37 cellular contexts compared by ENCODE assay signal in genomic region chr1:108151548-108151947, GRCh38.
"Had no signal": no experiment of that assay in that cellular context is flagged by ENCODE, and none has a peak within 500 bp of the region (broad histone marks: within the 10 kb centered on the region; RNA-seq: fewer than 3 reads in every experiment).

No MANE protein-coding gene starts in this region.

- H3K27me3 Mint-ChIP-seq: activated naive CD4-positive, alpha-beta T cell treated with anti-CD3 and anti-CD28 coated beads, Interleukin-2, amount 10 ng/mL, durations not matched to agents 7 days and 5 days; activated naive CD4-positive, alpha-beta T cell treated with anti-CD3 and anti-CD28 coated beads, Interleukin-2, amount 50 U/mL, for 24 hours; activated naive CD8-positive, alpha-beta T cell; activated naive CD8-positive, alpha-beta T cell treated with anti-CD3 and anti-CD28 coated beads for 36 hours; activated naive CD8-positive, alpha-beta T cell treated with anti-CD3 and anti-CD28 coated beads, Interleukin-2, amount 10 ng/mL, durations not matched to agents 7 days and 5 days; activated naive CD8-positive, alpha-beta T cell treated with anti-CD3 and anti-CD28 coated beads, Interleukin-2, amount 50 U/mL, for 24 hours; activated T-cell treated with anti-CD3 and anti-CD28 coated beads, Interleukin-2, amount 50 U/mL, for 24 hours; activated T-helper 17 cell treated with anti-CD3 and anti-CD28 coated beads, Interleukin-2, amount 50 U/mL, for 72 hours; brain; central memory CD8-positive, alpha-beta T cell had no signal

- H3K9me3 Mint-ChIP-seq: activated naive CD4-positive, alpha-beta T cell treated with anti-CD3 and anti-CD28 coated beads for 36 hours; activated naive CD4-positive, alpha-beta T cell treated with anti-CD3 and anti-CD28 coated beads, Interleukin-2, amount 10 ng/mL, durations not matched to agents 7 days and 5 days; activated naive CD8-positive, alpha-beta T cell treated with anti-CD3 and anti-CD28 coated beads for 36 hours; activated naive CD8-positive, alpha-beta T cell treated with anti-CD3 and anti-CD28 coated beads, Interleukin-2, amount 10 ng/mL, durations not matched to agents 7 days and 5 days; activated naive CD8-positive, alpha-beta T cell treated with anti-CD3 and anti-CD28 coated beads, Interleukin-2, amount 50 U/mL, for 24 hours; activated T-cell treated with anti-CD3 and anti-CD28 coated beads, Interleukin-2, amount 50 U/mL, for 24 hours; activated T-helper 1 cell treated with anti-CD3 and anti-CD28 coated beads, Interleukin-12 subunit alpha, Interleukin-12 subunit beta, Interleukin-2, Interleukin-4 antibody, amounts not matched to agents 30 ng/mL and 10 ng/mL and 1 ng/mL, durations not matched to agents 14 hours and 24 hours and 36 hours; activated T-helper 17 cell treated with anti-CD3 and anti-CD28 coated beads, Interleukin-2, amount 50 U/mL, for 72 hours; activated T-helper 2 cell treated with anti-CD3 and anti-CD28 coated beads, Interferon-gamma antibody, Interleukin-2, Interleukin-4, amounts not matched to agents 10 μg/mL and 5 μg/mL and 100 μg/mL, durations not matched to agents 14 hours and 24 hours and 36 hours; central memory CD8-positive, alpha-beta T cell had no signal

- DNase-seq: activated effector memory CD4-positive, alpha-beta T cell treated with anti-CD3 and anti-CD28 coated beads, Interleukin-2, amount 50 U/mL, for 16 hours; activated effector memory CD4-positive, alpha-beta T cell treated with Interleukin-2 at 50 U/mL for 16 hours; activated gamma-delta T cell; activated gamma-delta T cell treated with Interleukin-2 at 50 U/mL for 16 hours; activated naive CD4-positive, alpha-beta T cell; activated naive CD4-positive, alpha-beta T cell treated with anti-CD3 and anti-CD28 coated beads for 36 hours; activated naive CD4-positive, alpha-beta T cell treated with anti-CD3 and anti-CD28 coated beads, Interleukin-2, amount 10 ng/mL, durations not matched to agents 7 days and 5 days; activated naive CD4-positive, alpha-beta T cell treated with anti-CD3 and anti-CD28 coated beads, Interleukin-2, amount 50 U/mL, for 16 hours; activated naive CD4-positive, alpha-beta T cell treated with Interleukin-2 at 50 U/mL for 16 hours; activated naive CD8-positive, alpha-beta T cell treated with anti-CD3 and anti-CD28 coated beads for 36 hours; activated naive CD8-positive, alpha-beta T cell treated with anti-CD3 and anti-CD28 coated beads, Interleukin-2, amount 10 ng/mL, durations not matched to agents 7 days and 5 days; activated naive CD8-positive, alpha-beta T cell treated with anti-CD3 and anti-CD28 coated beads, Interleukin-2, amount 50 U/mL, for 24 hours; activated T-cell treated with anti-CD3 and anti-CD28 coated beads, Interleukin-2, amount 50 U/mL, for 24 hours; activated T-cell treated with anti-CD3 and anti-CD28 coated beads, Interleukin-2, amount 50 U/mL, for 4 hours; activated T-cell treated with anti-CD3 and anti-CD28 coated beads, Interleukin-2, amount 50 U/mL, for 48 hours; activated T-cell treated with anti-CD3 and anti-CD28 coated beads, Interleukin-2, amount 50 U/mL, for 72 hours; adrenal gland; amniotic stem cell; amygdala; anterior cingulate cortex; aorta; body of pancreas; brain microvascular endothelial cell; caudate nucleus; central memory CD4-positive, alpha-beta T cell; cerebellar nuclear complex had no signal

- H3K4me3 Mint-ChIP-seq: activated naive CD4-positive, alpha-beta T cell treated with anti-CD3 and anti-CD28 coated beads for 36 hours; activated naive CD4-positive, alpha-beta T cell treated with anti-CD3 and anti-CD28 coated beads, Interleukin-2, amount 10 ng/mL, durations not matched to agents 7 days and 5 days; activated naive CD4-positive, alpha-beta T cell treated with anti-CD3 and anti-CD28 coated beads, Interleukin-2, amount 50 U/mL, for 24 hours; activated naive CD8-positive, alpha-beta T cell; activated naive CD8-positive, alpha-beta T cell treated with anti-CD3 and anti-CD28 coated beads for 36 hours; activated naive CD8-positive, alpha-beta T cell treated with anti-CD3 and anti-CD28 coated beads, Interleukin-2, amount 10 ng/mL, durations not matched to agents 7 days and 5 days; activated naive CD8-positive, alpha-beta T cell treated with anti-CD3 and anti-CD28 coated beads, Interleukin-2, amount 50 U/mL, for 24 hours; activated T-cell treated with anti-CD3 and anti-CD28 coated beads, Interleukin-2, amount 50 U/mL, for 24 hours; activated T-cell treated with anti-CD3 and anti-CD28 coated beads, Interleukin-2, amount 50 U/mL, for 4 hours; activated T-cell treated with anti-CD3 and anti-CD28 coated beads, Interleukin-2, amount 50 U/mL, for 72 hours; activated T-helper 1 cell treated with anti-CD3 and anti-CD28 coated beads, Interleukin-12 subunit alpha, Interleukin-12 subunit beta, Interleukin-2, Interleukin-4 antibody, amounts not matched to agents 30 ng/mL and 10 ng/mL and 1 ng/mL, durations not matched to agents 14 hours and 24 hours and 36 hours; activated T-helper 17 cell treated with anti-CD3 and anti-CD28 coated beads, Interleukin-2, amount 50 U/mL, for 72 hours; brain; central memory CD8-positive, alpha-beta T cell had no signal

- H3K27me3 ChIP-seq: adrenal gland, ascending aorta, body of pancreas, brain microvascular endothelial cell, breast epithelium, cardiac muscle cell had no signal

- H3K4me1 ChIP-seq: adrenal gland, ascending aorta, body of pancreas, breast epithelium had no signal

- H3K4me3 ChIP-seq: adrenal gland, ascending aorta, body of pancreas, breast epithelium, cardiac muscle cell had no signal

- H3K9me3 ChIP-seq: adrenal gland, ascending aorta, body of pancreas, breast epithelium had no signal

- H3K27ac Mint-ChIP-seq: activated naive CD4-positive, alpha-beta T cell treated with anti-CD3 and anti-CD28 coated beads for 36 hours; activated naive CD4-positive, alpha-beta T cell treated with anti-CD3 and anti-CD28 coated beads, Interleukin-2, amount 10 ng/mL, durations not matched to agents 7 days and 5 days; activated naive CD4-positive, alpha-beta T cell treated with anti-CD3 and anti-CD28 coated beads, Interleukin-2, amount 50 U/mL, for 24 hours; activated naive CD4-positive, alpha-beta T cell treated with anti-CD3 and anti-CD28 coated beads, Interleukin-2, amount 50 U/mL, for 72 hours; activated naive CD8-positive, alpha-beta T cell; activated naive CD8-positive, alpha-beta T cell treated with anti-CD3 and anti-CD28 coated beads for 36 hours; activated naive CD8-positive, alpha-beta T cell treated with anti-CD3 and anti-CD28 coated beads, Interleukin-2, amount 10 ng/mL, durations not matched to agents 7 days and 5 days; activated naive CD8-positive, alpha-beta T cell treated with anti-CD3 and anti-CD28 coated beads, Interleukin-2, amount 50 U/mL, for 24 hours; activated T-cell treated with anti-CD3 and anti-CD28 coated beads, Interleukin-2, amount 50 U/mL, for 24 hours; activated T-cell treated with anti-CD3 and anti-CD28 coated beads, Interleukin-2, amount 50 U/mL, for 72 hours; activated T-helper 1 cell treated with anti-CD3 and anti-CD28 coated beads, Interleukin-12 subunit alpha, Interleukin-12 subunit beta, Interleukin-2, Interleukin-4 antibody, amounts not matched to agents 30 ng/mL and 10 ng/mL and 1 ng/mL, durations not matched to agents 14 hours and 24 hours and 36 hours; activated T-helper 17 cell treated with anti-CD3 and anti-CD28 coated beads, Interleukin-2, amount 50 U/mL, for 72 hours; activated T-helper 2 cell treated with anti-CD3 and anti-CD28 coated beads, Interferon-gamma antibody, Interleukin-2, Interleukin-4, amounts not matched to agents 10 μg/mL and 5 μg/mL and 100 μg/mL, durations not matched to agents 14 hours and 24 hours and 36 hours; brain had no signal

- H3K27ac ChIP-seq: adrenal gland, ascending aorta, body of pancreas, brain microvascular endothelial cell, breast epithelium, cardiac muscle cell had no signal

- ATAC-seq: activated naive CD4-positive, alpha-beta T cell treated with anti-CD3 and anti-CD28 coated beads, Interleukin-2, amount 50 U/mL, for 72 hours; activated naive CD8-positive, alpha-beta T cell treated with anti-CD3 and anti-CD28 coated beads, Interleukin-2, amount 50 U/mL, for 24 hours; activated T-cell treated with anti-CD3 and anti-CD28 coated beads, Interleukin-2, amount 50 U/mL, for 4 hours; activated T-cell treated with anti-CD3 and anti-CD28 coated beads, Interleukin-2, amount 50 U/mL, for 72 hours; activated T-helper 17 cell treated with anti-CD3 and anti-CD28 coated beads, Interleukin-2, amount 50 U/mL, for 72 hours; body of pancreas had no signal

- H3K4me1 Mint-ChIP-seq: activated naive CD4-positive, alpha-beta T cell treated with anti-CD3 and anti-CD28 coated beads, Interleukin-2, amount 10 ng/mL, durations not matched to agents 7 days and 5 days; activated naive CD4-positive, alpha-beta T cell treated with anti-CD3 and anti-CD28 coated beads, Interleukin-2, amount 50 U/mL, for 24 hours; activated naive CD8-positive, alpha-beta T cell treated with anti-CD3 and anti-CD28 coated beads for 36 hours; activated naive CD8-positive, alpha-beta T cell treated with anti-CD3 and anti-CD28 coated beads, Interleukin-2, amount 10 ng/mL, durations not matched to agents 7 days and 5 days; activated naive CD8-positive, alpha-beta T cell treated with anti-CD3 and anti-CD28 coated beads, Interleukin-2, amount 50 U/mL, for 24 hours; activated T-helper 17 cell treated with anti-CD3 and anti-CD28 coated beads, Interleukin-2, amount 50 U/mL, for 72 hours; brain; central memory CD8-positive, alpha-beta T cell had no signal

- H3K36me3 ChIP-seq: breast epithelium had no signal
